ENCODE assay signal across 1 cellular context in the genomic region with DNA sequence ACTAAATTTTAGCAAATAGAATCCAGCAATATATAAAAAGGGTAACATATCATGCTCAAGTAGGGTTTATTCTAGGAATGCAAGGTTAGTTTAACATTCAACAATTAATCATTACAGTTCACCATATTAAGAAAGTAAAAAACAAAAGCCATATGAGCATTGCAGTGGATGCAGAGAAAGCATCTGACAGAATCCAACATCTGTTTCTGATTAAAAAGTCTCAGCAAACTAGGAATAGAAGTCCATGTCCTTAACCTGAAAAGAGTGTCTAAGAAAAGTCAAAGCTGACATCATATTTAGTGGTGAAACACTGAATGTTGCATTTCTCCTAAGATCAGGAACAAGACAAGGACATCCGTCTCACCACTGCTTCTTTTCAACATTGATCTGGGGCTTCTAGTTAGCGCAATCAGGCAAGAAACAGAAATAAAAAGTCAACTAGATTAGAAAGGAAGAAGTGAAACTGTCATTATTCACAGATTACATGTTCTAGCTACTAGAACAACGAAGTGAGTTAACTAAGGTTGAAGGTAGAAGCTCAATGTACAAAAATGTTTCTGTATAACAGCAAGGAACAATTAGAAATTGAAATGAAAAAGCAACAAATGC.
TF ChIP-seq lines count a peak whose summit lies in the region.

No MANE protein-coding gene starts in this region.

TF ChIP-seq in GM12878, 131 proteins besides CTCF, POLR2A, EP300 and RAD21 (continued from another document):
- TF ChIP-seq, protein P1, sequence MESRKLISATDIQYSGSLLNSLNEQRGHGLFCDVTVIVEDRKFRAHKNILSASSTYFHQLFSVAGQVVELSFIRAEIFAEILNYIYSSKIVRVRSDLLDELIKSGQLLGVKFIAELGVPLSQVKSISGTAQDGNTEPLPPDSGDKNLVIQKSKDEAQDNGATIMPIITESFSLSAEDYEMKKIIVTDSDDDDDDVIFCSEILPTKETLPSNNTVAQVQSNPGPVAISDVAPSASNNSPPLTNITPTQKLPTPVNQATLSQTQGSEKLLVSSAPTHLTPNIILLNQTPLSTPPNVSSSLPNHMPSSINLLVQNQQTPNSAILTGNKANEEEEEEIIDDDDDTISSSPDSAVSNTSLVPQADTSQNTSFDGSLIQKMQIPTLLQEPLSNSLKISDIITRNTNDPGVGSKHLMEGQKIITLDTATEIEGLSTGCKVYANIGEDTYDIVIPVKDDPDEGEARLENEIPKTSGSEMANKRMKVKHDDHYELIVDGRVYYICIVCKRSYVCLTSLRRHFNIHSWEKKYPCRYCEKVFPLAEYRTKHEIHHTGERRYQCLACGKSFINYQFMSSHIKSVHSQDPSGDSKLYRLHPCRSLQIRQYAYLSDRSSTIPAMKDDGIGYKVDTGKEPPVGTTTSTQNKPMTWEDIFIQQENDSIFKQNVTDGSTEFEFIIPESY (IDR thresholded peaks at IDR 0.05): 0 out of 2 replicates have a peak, but pooled peaks have one; percentile 62
TF ChIP-seq in GM12878: peak in this region for 6.
